In the genomic region with DNA sequence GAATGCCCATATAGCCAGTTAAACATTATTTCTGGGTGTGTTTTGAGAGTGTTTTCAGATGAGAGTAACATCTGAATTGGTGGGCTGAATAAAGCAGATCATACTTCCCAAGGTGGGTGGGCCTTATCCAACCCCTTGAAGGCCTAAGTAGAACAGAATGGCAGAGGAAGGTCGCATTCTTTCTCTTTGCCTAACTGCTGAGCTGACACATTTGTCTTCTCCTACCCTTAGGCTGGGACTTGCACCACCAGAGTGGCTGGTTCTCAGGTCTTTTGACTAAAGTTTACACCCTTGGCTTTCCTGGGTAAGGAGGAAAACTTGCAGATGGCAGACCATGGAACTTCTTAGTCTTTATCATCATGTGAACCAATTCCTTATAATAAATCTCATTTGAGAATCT, we compare ENCODE assay signal across 35 cellular contexts.
"Had no signal": no experiment of that assay in that cellular context is flagged by ENCODE, and none has a peak within 500 bp of the region (broad histone marks: within the 10 kb centered on the region; RNA-seq: fewer than 3 reads in every experiment).

No MANE protein-coding gene starts in this region.

- ATAC-seq: activated CD8-positive, alpha-beta T cell treated with anti-CD3 and anti-CD28 coated beads for 36 hours; activated naive CD4-positive, alpha-beta T cell treated with anti-CD3 and anti-CD28 coated beads, Interleukin-2, amount 50 U/mL, for 72 hours; activated T-cell treated with anti-CD3 and anti-CD28 coated beads, Interleukin-2, amount 50 U/mL, for 4 hours; activated T-cell treated with anti-CD3 and anti-CD28 coated beads, Interleukin-2, amount 50 U/mL, for 72 hours; activated T-helper 17 cell treated with anti-CD3 and anti-CD28 coated beads, Interleukin-2, amount 50 U/mL, for 72 hours; body of pancreas had no signal

- H3K4me3 ChIP-seq: adrenal gland, body of pancreas, breast epithelium had no signal

- H3K4me1 ChIP-seq: adrenal gland, body of pancreas, breast epithelium had no signal

- H3K9me3 ChIP-seq: adrenal gland, body of pancreas, breast epithelium had no signal

- FAIRE-seq: astrocyte, TTC549 had no signal

- H3K4me3 Mint-ChIP-seq: activated B cell treated with CpG ODN at 0.5 μM for 24 hours; activated CD4-positive, alpha-beta memory T cell treated with anti-CD3 and anti-CD28 coated beads for 36 hours; activated CD4-positive, alpha-beta T cell treated with anti-CD3 and anti-CD28 coated beads, Interleukin-2, amount 10 ng/mL, durations not matched to agents 24 days and 14 days; activated CD8-positive, alpha-beta T cell treated with anti-CD3 and anti-CD28 coated beads for 36 hours; activated naive CD4-positive, alpha-beta T cell treated with anti-CD3 and anti-CD28 coated beads for 36 hours; activated naive CD8-positive, alpha-beta T cell treated with anti-CD3 and anti-CD28 coated beads for 36 hours; activated T-cell treated with anti-CD3 and anti-CD28 coated beads, Interleukin-2, amount 50 U/mL, for 4 hours; activated T-cell treated with anti-CD3 and anti-CD28 coated beads, Interleukin-2, amount 50 U/mL, for 72 hours; activated T-helper 1 cell treated with anti-CD3 and anti-CD28 coated beads, Interleukin-12 subunit alpha, Interleukin-12 subunit beta, Interleukin-2, Interleukin-4 antibody, amounts not matched to agents 30 ng/mL and 10 ng/mL and 1 ng/mL, durations not matched to agents 14 hours and 24 hours and 36 hours; activated T-helper 17 cell treated with anti-CD3 and anti-CD28 coated beads, Interleukin-2, amount 50 U/mL, for 72 hours; T-helper 1 cell treated with Interleukin-12 subunit alpha and Interleukin-12 subunit beta and Interleukin-4 antibody, amounts not matched to agents 30 μg/mL and 1 μg/mL, for 36 hours had no signal

- H3K4me1 Mint-ChIP-seq: activated B cell treated with CpG ODN at 0.5 μM for 24 hours; activated CD4-positive, alpha-beta T cell treated with anti-CD3 and anti-CD28 coated beads, Interleukin-2, amount 10 ng/mL, durations not matched to agents 24 days and 14 days; activated naive CD8-positive, alpha-beta T cell treated with anti-CD3 and anti-CD28 coated beads for 36 hours; activated T-helper 17 cell treated with anti-CD3 and anti-CD28 coated beads, Interleukin-2, amount 50 U/mL, for 72 hours had no signal

- H3K27ac ChIP-seq: adrenal gland, body of pancreas, brain microvascular endothelial cell, breast epithelium, VCaP had no signal

- H3K36me3 ChIP-seq: adrenal gland, brain microvascular endothelial cell, breast epithelium had no signal

- H3K36me3 Mint-ChIP-seq: activated CD4-positive, alpha-beta memory T cell treated with anti-CD3 and anti-CD28 coated beads for 36 hours; activated naive CD4-positive, alpha-beta T cell treated with anti-CD3 and anti-CD28 coated beads, Interleukin-2, amount 50 U/mL, for 72 hours; activated naive CD8-positive, alpha-beta T cell treated with anti-CD3 and anti-CD28 coated beads for 36 hours had no signal

- H3K9me3 Mint-ChIP-seq: activated B cell treated with CpG ODN at 0.5 μM for 24 hours; activated CD4-positive, alpha-beta T cell treated with anti-CD3 and anti-CD28 coated beads, Interleukin-2, amount 10 ng/mL, durations not matched to agents 24 days and 14 days; activated naive CD4-positive, alpha-beta T cell treated with anti-CD3 and anti-CD28 coated beads for 36 hours; activated naive CD4-positive, alpha-beta T cell treated with anti-CD3 and anti-CD28 coated beads, Interleukin-2, amount 50 U/mL, for 72 hours; activated naive CD8-positive, alpha-beta T cell treated with anti-CD3 and anti-CD28 coated beads for 36 hours; activated T-cell treated with anti-CD3 and anti-CD28 coated beads, Interleukin-2, amount 50 U/mL, for 4 hours; activated T-helper 1 cell treated with anti-CD3 and anti-CD28 coated beads, Interleukin-12 subunit alpha, Interleukin-12 subunit beta, Interleukin-2, Interleukin-4 antibody, amounts not matched to agents 30 ng/mL and 10 ng/mL and 1 ng/mL, durations not matched to agents 14 hours and 24 hours and 36 hours; activated T-helper 17 cell treated with anti-CD3 and anti-CD28 coated beads, Interleukin-2, amount 50 U/mL, for 72 hours; T-helper 1 cell treated with Interleukin-12 subunit alpha and Interleukin-12 subunit beta and Interleukin-4 antibody, amounts not matched to agents 30 μg/mL and 1 μg/mL, for 36 hours had no signal

- DNase-seq: activated B cell treated with CpG ODN at 0.5 μM for 24 hours; activated CD4-positive, alpha-beta memory T cell treated with anti-CD3 and anti-CD28 coated beads for 36 hours; activated CD4-positive, alpha-beta T cell treated with anti-CD3 and anti-CD28 coated beads for 4 hours; activated CD4-positive, alpha-beta T cell treated with anti-CD3 and anti-CD28 coated beads, Interleukin-2, amount 10 ng/mL, durations not matched to agents 24 days and 14 days; activated CD4-positive, alpha-beta T cell treated with anti-CD3 and anti-CD28 coated beads, Interleukin-2, amount 50 U/mL, for 1 hour; activated CD4-positive, alpha-beta T cell treated with anti-CD3 and anti-CD28 coated beads, Interleukin-2, amount 50 U/mL, for 4 hours; activated CD4-positive, CD25-positive, alpha-beta regulatory T cell treated with anti-CD3 and anti-CD28 coated beads, Interleukin-2, amount 50 U/mL, for 72 hours; activated CD8-positive, alpha-beta memory T cell treated with anti-CD3 and anti-CD28 coated beads, Interleukin-2, amount 50 U/mL, for 4 hours; activated CD8-positive, alpha-beta T cell treated with anti-CD3 and anti-CD28 coated beads for 36 hours; activated effector memory CD4-positive, alpha-beta T cell treated with anti-CD3 and anti-CD28 coated beads, Interleukin-2, amount 50 U/mL, for 16 hours; activated gamma-delta T cell treated with Interleukin-2 at 50 U/mL for 16 hours; activated naive CD4-positive, alpha-beta T cell; activated naive CD4-positive, alpha-beta T cell treated with anti-CD3 and anti-CD28 coated beads for 36 hours; activated naive CD4-positive, alpha-beta T cell treated with anti-CD3 and anti-CD28 coated beads, Interleukin-2, amount 50 U/mL, for 16 hours; activated naive CD8-positive, alpha-beta T cell treated with anti-CD3 and anti-CD28 coated beads for 36 hours; activated T-cell treated with anti-CD3 and anti-CD28 coated beads for 4 hours; activated T-cell treated with anti-CD3 and anti-CD28 coated beads, Interleukin-2, amount 50 U/mL, for 1 hour; activated T-cell treated with anti-CD3 and anti-CD28 coated beads, Interleukin-2, amount 50 U/mL, for 4 hours; activated T-cell treated with anti-CD3 and anti-CD28 coated beads, Interleukin-2, amount 50 U/mL, for 72 hours; adrenal gland; amniotic stem cell; aorta; body of pancreas; brain microvascular endothelial cell; central memory CD4-positive, alpha-beta T cell; T-helper 1 cell; T-helper 9 cell had no signal

- H3K27me3 ChIP-seq: adrenal gland, body of pancreas, brain microvascular endothelial cell, breast epithelium had no signal

- H3K27ac Mint-ChIP-seq: activated B cell treated with CpG ODN at 0.5 μM for 24 hours; activated CD4-positive, alpha-beta memory T cell treated with anti-CD3 and anti-CD28 coated beads for 36 hours; activated CD4-positive, alpha-beta T cell treated with anti-CD3 and anti-CD28 coated beads, Interleukin-2, amount 10 ng/mL, durations not matched to agents 24 days and 14 days; activated CD8-positive, alpha-beta T cell treated with anti-CD3 and anti-CD28 coated beads for 36 hours; activated naive CD4-positive, alpha-beta T cell treated with anti-CD3 and anti-CD28 coated beads for 36 hours; activated naive CD4-positive, alpha-beta T cell treated with anti-CD3 and anti-CD28 coated beads, Interleukin-2, amount 50 U/mL, for 72 hours; activated naive CD8-positive, alpha-beta T cell treated with anti-CD3 and anti-CD28 coated beads for 36 hours; activated T-cell treated with anti-CD3 and anti-CD28 coated beads, Interleukin-2, amount 50 U/mL, for 72 hours; activated T-helper 1 cell treated with anti-CD3 and anti-CD28 coated beads, Interleukin-12 subunit alpha, Interleukin-12 subunit beta, Interleukin-2, Interleukin-4 antibody, amounts not matched to agents 30 ng/mL and 10 ng/mL and 1 ng/mL, durations not matched to agents 14 hours and 24 hours and 36 hours; activated T-helper 17 cell treated with anti-CD3 and anti-CD28 coated beads, Interleukin-2, amount 50 U/mL, for 72 hours; T-helper 1 cell treated with Interleukin-12 subunit alpha and Interleukin-12 subunit beta and Interleukin-4 antibody, amounts not matched to agents 30 μg/mL and 1 μg/mL, for 36 hours had no signal

- H3K27me3 Mint-ChIP-seq: activated naive CD8-positive, alpha-beta T cell treated with anti-CD3 and anti-CD28 coated beads for 36 hours had no signal
